1 cellular context compared by ENCODE assay signal in genomic region chr2:12330916-12331315, GRCh38.
TF ChIP-seq lines count a peak whose summit lies in the region.

No MANE protein-coding gene starts in this region.

TF ChIP-seq in HepG2, 621 proteins besides CTCF, POLR2A, EP300 and RAD21:
- no peak for TF ChIP-seq ZBTB21 (CRISPR knock-in tag; IDR thresholded peaks at IDR 0.05)
- TF ChIP-seq FOSL2 (CRISPR knock-in tag; IDR thresholded peaks at IDR 0.05): 0 out of 2 replicates have a peak, but pooled peaks have one; percentile 10
- no peak for TF ChIP-seq ZNF431 (CRISPR knock-in tag; IDR thresholded peaks at IDR 0.05; ENCODE audit: borderline replicate concordance, low read depth)
- TF ChIP-seq CHD4 (IDR thresholded peaks at IDR 0.05; ENCODE audit: borderline replicate concordance, low read length): no peak
- TF ChIP-seq HNF1A (IDR thresholded peaks at IDR 0.05; ENCODE audit: low read depth): no peak
- TF ChIP-seq HNF1A (CRISPR knock-in tag; IDR thresholded peaks at IDR 0.05; ENCODE audit: borderline replicate concordance): no peak
- TF ChIP-seq KDM5B (CRISPR knock-in tag; IDR thresholded peaks at IDR 0.05; ENCODE audit: borderline replicate concordance): no peak
